1 cellular context compared by ENCODE assay signal in the genomic region with DNA sequence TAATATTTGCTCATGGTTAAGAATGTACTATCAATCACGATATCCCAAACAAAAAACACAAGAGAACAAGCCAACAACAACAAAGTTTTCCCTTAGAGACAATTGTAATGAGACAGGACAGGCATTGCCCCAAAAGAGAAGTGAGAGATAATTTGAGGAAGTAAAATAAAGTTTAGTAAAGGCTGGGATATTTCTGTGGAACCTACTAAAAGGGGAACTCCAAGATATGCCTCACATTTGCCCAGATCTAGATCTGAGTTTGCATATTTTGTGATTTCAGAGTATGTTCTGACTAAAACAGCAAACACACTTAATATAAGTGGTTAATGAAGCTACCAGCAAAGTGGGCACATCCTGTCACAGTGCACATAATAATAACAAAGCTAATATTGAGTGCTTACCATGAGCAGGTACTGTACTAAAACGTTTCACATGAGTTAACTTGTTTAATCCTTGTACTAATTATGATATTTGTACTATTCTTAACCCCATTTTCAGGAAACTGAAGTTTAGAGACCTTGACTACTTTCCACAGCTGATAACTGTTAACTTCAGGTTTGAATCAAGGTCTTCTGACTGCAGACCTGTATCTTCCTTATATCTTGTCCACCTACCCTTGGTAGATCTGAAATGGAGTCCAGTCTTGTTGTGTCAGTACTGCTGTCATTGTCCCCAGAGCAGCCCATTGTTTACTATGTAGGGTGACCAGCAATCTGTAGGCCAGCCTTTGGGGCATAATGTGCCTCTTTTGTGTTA.
A peak's percentile ranks its signal among the peaks of the same experiment; 100 is the strongest.
TF ChIP-seq lines count a peak whose summit lies in the region.

No MANE protein-coding gene starts in this region.

TF ChIP-seq in GM12878, 131 proteins besides CTCF, POLR2A, EP300 and RAD21 (continued from another document and continues in another):
- TF ChIP-seq, protein P1, sequence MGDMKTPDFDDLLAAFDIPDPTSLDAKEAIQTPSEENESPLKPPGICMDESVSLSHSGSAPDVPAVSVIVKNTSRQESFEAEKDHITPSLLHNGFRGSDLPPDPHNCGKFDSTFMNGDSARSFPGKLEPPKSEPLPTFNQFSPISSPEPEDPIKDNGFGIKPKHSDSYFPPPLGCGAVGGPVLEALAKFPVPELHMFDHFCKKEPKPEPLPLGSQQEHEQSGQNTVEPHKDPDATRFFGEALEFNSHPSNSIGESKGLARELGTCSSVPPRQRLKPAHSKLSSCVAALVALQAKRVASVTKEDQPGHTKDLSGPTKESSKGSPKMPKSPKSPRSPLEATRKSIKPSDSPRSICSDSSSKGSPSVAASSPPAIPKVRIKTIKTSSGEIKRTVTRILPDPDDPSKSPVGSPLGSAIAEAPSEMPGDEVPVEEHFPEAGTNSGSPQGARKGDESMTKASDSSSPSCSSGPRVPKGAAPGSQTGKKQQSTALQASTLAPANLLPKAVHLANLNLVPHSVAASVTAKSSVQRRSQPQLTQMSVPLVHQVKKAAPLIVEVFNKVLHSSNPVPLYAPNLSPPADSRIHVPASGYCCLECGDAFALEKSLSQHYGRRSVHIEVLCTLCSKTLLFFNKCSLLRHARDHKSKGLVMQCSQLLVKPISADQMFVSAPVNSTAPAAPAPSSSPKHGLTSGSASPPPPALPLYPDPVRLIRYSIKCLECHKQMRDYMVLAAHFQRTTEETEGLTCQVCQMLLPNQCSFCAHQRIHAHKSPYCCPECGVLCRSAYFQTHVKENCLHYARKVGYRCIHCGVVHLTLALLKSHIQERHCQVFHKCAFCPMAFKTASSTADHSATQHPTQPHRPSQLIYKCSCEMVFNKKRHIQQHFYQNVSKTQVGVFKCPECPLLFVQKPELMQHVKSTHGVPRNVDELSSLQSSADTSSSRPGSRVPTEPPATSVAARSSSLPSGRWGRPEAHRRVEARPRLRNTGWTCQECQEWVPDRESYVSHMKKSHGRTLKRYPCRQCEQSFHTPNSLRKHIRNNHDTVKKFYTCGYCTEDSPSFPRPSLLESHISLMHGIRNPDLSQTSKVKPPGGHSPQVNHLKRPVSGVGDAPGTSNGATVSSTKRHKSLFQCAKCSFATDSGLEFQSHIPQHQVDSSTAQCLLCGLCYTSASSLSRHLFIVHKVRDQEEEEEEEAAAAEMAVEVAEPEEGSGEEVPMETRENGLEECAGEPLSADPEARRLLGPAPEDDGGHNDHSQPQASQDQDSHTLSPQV (IDR thresholded peaks at IDR 0.05) = peak; percentile 24; the same call in 1 of the 2 replicates
- TF ChIP-seq, protein P2, sequence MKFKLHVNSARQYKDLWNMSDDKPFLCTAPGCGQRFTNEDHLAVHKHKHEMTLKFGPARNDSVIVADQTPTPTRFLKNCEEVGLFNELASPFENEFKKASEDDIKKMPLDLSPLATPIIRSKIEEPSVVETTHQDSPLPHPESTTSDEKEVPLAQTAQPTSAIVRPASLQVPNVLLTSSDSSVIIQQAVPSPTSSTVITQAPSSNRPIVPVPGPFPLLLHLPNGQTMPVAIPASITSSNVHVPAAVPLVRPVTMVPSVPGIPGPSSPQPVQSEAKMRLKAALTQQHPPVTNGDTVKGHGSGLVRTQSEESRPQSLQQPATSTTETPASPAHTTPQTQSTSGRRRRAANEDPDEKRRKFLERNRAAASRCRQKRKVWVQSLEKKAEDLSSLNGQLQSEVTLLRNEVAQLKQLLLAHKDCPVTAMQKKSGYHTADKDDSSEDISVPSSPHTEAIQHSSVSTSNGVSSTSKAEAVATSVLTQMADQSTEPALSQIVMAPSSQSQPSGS (IDR thresholded peaks at IDR 0.05; ENCODE audit: low read length) = peak; percentile 95
- TF ChIP-seq BMI1 (IDR thresholded peaks at IDR 0.05; ENCODE audit: borderline replicate concordance) (peak; percentile 91), LARP7 (IDR thresholded peaks at IDR 0.05) (no peak), TAF1 (IDR thresholded peaks at IDR 0.05; ENCODE audit: borderline replicate concordance, low read depth, low read length) (no peak), PAX5 (IDR thresholded peaks at IDR 0.05; ENCODE audit: borderline replicate concordance, low read depth, low read length) (peak; percentile 85; the same call in 1 of the 2 replicates), WRNIP1 (IDR thresholded peaks at IDR 0.05; ENCODE audit: borderline replicate concordance, low read depth, low read length) (no peak), ESRRA (IDR thresholded peaks at IDR 0.05; ENCODE audit: low read length) (no peak), NFXL1 (IDR thresholded peaks at IDR 0.05; ENCODE audit: borderline replicate concordance) (no peak), BRCA1 (IDR thresholded peaks at IDR 0.05; ENCODE audit: low read depth, low read length) (no peak), CREM (IDR thresholded peaks at IDR 0.05; ENCODE audit: low read depth) (peak; percentile 84), RUNX3 (IDR thresholded peaks at IDR 0.05; ENCODE audit: low read length) (peak; percentile 98), SUZ12 (IDR thresholded peaks at IDR 0.05; ENCODE audit: unreplicated experiment) (no peak), MYB (IDR thresholded peaks at IDR 0.05; ENCODE audit: borderline replicate concordance, low read depth, low read length) (no peak), EGR1 (IDR thresholded peaks at IDR 0.05; ENCODE audit: borderline replicate concordance in 1 of 2, low read depth in 2 of 2, low read length in 2 of 2) (no peak), SPI1 (IDR thresholded peaks at IDR 0.05; ENCODE audit: borderline replicate concordance, insufficient read depth, low read depth, low read length) (peak; percentile 94), CBX5 (IDR thresholded peaks at IDR 0.05; ENCODE audit: low read depth) (peak; percentile 71; the same call in 1 of the 2 replicates), SMC3 (IDR thresholded peaks at IDR 0.05; ENCODE audit: borderline replicate concordance, low read length) (no peak; the same call in 1 of the 2 replicates), SREBF2 (IDR thresholded peaks at IDR 0.05; ENCODE audit: low read length) (no peak), NFIC (IDR thresholded peaks at IDR 0.05; ENCODE audit: low read depth, low read length) (peak; percentile 98), SREBF1 (IDR thresholded peaks at IDR 0.05; ENCODE audit: low read length) (no peak), ZZZ3 (IDR thresholded peaks at IDR 0.05; ENCODE audit: control insufficient read depth, insufficient read length, low read depth) (no peak), CREB1 (IDR thresholded peaks at IDR 0.05; ENCODE audit: low read depth) (peak; percentile 50)
- TF ChIP-seq, protein P3, sequence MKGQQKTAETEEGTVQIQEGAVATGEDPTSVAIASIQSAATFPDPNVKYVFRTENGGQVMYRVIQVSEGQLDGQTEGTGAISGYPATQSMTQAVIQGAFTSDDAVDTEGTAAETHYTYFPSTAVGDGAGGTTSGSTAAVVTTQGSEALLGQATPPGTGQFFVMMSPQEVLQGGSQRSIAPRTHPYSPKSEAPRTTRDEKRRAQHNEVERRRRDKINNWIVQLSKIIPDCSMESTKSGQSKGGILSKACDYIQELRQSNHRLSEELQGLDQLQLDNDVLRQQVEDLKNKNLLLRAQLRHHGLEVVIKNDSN (IDR thresholded peaks at IDR 0.05; ENCODE audit: borderline replicate concordance, extremely low read length, insufficient read depth, low read depth, low read length) = no peak
- TF ChIP-seq, protein P4, sequence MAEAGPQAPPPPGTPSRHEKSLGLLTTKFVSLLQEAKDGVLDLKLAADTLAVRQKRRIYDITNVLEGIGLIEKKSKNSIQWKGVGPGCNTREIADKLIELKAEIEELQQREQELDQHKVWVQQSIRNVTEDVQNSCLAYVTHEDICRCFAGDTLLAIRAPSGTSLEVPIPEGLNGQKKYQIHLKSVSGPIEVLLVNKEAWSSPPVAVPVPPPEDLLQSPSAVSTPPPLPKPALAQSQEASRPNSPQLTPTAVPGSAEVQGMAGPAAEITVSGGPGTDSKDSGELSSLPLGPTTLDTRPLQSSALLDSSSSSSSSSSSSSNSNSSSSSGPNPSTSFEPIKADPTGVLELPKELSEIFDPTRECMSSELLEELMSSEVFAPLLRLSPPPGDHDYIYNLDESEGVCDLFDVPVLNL (IDR thresholded peaks at IDR 0.05; ENCODE audit: low read depth, low read length) = no peak
- TF ChIP-seq, protein P5, sequence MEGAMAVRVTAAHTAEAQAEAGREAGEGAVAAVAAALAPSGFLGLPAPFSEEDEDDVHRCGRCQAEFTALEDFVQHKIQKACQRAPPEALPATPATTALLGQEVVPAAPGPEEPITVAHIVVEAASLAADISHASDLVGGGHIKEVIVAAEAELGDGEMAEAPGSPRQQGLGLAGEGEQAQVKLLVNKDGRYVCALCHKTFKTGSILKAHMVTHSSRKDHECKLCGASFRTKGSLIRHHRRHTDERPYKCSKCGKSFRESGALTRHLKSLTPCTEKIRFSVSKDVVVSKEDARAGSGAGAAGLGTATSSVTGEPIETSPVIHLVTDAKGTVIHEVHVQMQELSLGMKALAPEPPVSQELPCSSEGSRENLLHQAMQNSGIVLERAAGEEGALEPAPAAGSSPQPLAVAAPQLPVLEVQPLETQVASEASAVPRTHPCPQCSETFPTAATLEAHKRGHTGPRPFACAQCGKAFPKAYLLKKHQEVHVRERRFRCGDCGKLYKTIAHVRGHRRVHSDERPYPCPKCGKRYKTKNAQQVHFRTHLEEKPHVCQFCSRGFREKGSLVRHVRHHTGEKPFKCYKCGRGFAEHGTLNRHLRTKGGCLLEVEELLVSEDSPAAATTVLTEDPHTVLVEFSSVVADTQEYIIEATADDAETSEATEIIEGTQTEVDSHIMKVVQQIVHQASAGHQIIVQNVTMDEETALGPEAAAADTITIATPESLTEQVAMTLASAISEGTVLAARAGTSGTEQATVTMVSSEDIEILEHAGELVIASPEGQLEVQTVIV (IDR thresholded peaks at IDR 0.05; ENCODE audit: borderline replicate concordance, partially characterized antibody) = no peak
- TF ChIP-seq, protein P6, sequence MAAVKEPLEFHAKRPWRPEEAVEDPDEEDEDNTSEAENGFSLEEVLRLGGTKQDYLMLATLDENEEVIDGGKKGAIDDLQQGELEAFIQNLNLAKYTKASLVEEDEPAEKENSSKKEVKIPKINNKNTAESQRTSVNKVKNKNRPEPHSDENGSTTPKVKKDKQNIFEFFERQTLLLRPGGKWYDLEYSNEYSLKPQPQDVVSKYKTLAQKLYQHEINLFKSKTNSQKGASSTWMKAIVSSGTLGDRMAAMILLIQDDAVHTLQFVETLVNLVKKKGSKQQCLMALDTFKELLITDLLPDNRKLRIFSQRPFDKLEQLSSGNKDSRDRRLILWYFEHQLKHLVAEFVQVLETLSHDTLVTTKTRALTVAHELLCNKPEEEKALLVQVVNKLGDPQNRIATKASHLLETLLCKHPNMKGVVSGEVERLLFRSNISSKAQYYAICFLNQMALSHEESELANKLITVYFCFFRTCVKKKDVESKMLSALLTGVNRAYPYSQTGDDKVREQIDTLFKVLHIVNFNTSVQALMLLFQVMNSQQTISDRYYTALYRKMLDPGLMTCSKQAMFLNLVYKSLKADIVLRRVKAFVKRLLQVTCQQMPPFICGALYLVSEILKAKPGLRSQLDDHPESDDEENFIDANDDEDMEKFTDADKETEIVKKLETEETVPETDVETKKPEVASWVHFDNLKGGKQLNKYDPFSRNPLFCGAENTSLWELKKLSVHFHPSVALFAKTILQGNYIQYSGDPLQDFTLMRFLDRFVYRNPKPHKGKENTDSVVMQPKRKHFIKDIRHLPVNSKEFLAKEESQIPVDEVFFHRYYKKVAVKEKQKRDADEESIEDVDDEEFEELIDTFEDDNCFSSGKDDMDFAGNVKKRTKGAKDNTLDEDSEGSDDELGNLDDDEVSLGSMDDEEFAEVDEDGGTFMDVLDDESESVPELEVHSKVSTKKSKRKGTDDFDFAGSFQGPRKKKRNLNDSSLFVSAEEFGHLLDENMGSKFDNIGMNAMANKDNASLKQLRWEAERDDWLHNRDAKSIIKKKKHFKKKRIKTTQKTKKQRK (IDR thresholded peaks at IDR 0.05; ENCODE audit: low read depth, low read length) = no peak
- TF ChIP-seq, protein P7, sequence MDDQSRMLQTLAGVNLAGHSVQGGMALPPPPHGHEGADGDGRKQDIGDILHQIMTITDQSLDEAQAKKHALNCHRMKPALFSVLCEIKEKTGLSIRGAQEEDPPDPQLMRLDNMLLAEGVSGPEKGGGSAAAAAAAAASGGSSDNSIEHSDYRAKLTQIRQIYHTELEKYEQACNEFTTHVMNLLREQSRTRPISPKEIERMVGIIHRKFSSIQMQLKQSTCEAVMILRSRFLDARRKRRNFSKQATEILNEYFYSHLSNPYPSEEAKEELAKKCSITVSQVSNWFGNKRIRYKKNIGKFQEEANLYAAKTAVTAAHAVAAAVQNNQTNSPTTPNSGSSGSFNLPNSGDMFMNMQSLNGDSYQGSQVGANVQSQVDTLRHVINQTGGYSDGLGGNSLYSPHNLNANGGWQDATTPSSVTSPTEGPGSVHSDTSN (IDR thresholded peaks at IDR 0.05; ENCODE audit: insufficient replicate concordance, low read depth, low read length) = no peak
- TF ChIP-seq, protein P8, sequence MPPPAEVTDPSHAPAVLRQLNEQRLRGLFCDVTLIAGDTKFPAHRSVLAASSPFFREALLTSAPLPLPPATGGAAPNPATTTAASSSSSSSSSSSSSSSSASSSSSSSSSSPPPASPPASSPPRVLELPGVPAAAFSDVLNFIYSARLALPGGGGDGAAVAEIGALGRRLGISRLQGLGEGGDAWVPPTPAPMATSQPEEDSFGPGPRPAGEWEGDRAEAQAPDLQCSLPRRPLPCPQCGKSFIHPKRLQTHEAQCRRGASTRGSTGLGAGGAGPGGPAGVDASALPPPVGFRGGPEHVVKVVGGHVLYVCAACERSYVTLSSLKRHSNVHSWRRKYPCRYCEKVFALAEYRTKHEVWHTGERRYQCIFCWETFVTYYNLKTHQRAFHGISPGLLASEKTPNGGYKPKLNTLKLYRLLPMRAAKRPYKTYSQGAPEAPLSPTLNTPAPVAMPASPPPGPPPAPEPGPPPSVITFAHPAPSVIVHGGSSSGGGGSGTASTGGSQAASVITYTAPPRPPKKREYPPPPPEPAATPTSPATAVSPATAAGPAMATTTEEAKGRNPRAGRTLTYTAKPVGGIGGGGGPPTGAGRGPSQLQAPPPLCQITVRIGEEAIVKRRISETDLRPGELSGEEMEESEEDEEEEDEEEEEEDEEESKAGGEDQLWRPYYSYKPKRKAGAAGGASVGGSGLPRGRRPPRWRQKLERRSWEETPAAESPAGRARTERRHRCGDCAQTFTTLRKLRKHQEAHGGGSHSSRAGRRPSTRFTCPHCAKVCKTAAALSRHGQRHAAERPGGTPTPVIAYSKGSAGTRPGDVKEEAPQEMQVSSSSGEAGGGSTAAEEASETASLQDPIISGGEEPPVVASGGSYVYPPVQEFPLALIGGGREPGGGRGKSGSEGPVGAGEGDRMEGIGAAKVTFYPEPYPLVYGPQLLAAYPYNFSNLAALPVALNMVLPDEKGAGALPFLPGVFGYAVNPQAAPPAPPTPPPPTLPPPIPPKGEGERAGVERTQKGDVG (CRISPR knock-in tag; IDR thresholded peaks at IDR 0.05) = no peak
- TF ChIP-seq, protein P9, sequence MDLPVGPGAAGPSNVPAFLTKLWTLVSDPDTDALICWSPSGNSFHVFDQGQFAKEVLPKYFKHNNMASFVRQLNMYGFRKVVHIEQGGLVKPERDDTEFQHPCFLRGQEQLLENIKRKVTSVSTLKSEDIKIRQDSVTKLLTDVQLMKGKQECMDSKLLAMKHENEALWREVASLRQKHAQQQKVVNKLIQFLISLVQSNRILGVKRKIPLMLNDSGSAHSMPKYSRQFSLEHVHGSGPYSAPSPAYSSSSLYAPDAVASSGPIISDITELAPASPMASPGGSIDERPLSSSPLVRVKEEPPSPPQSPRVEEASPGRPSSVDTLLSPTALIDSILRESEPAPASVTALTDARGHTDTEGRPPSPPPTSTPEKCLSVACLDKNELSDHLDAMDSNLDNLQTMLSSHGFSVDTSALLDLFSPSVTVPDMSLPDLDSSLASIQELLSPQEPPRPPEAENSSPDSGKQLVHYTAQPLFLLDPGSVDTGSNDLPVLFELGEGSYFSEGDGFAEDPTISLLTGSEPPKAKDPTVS (IDR thresholded peaks at IDR 0.05; ENCODE audit: low read depth, low read length) = no peak
